ENCODE assay signal across 8 cellular contexts in genomic region chr6:134882426-134883038, GRCh38.
A peak's percentile ranks its signal among the peaks of the same experiment; 100 is the strongest.
DNase-seq lines count a peak whose midpoint lies in the region; ATAC-seq and TF ChIP-seq lines count a peak whose summit lies in the region.

No MANE protein-coding gene starts in this region.

- intact Hi-C loops in right cardiac atrium (cut with DNase I): loop anchor here in 3 of 4 donors (5.0 to 10.0 kb wide), 3 partner anchors 708 to 725 kb away; no protein-coding TSS in a partner anchor

- H3K9me3 ChIP-seq in SJSA1 (replicated peaks): no peaks in the 10 kb centered on the region
- H3K9me3 ChIP-seq in right cardiac atrium (ENCODE audit: control insufficient read depth, low read length): no peaks in the 10 kb centered on the region

- H3K36me3 ChIP-seq in SJSA1: no peaks in the 10 kb centered on the region

- in situ Hi-C loops in KBM-7 (cut with MboI; ENCODE audit: low pct_unique_long_range_greater_than_20kb, low sequenced_read_pairs): no loop called here

- H3K4me3 ChIP-seq in SJSA1: no peak overlapping the region
- H3K4me3 ChIP-seq in right cardiac atrium (ENCODE audit: low read length): no peak overlapping the region
- H3K4me3 ChIP-seq in retinal pigment epithelial cell (ENCODE audit: low read length): no peak overlapping the region

- peak; percentile 73 for ATAC-seq in GM18867 (IDR thresholded peaks at IDR 0.05; ENCODE audit: unreplicated experiment)
- ATAC-seq in right cardiac atrium: peak; percentile 64 to 79
- no peak for ATAC-seq in HG03139 (IDR thresholded peaks at IDR 0.05; ENCODE audit: unreplicated experiment)

- H3K27me3 ChIP-seq in SJSA1 (replicated peaks) (0 out of 2 replicates have a peak, but pooled peaks cover 3% of the 10 kb centered on the region), right cardiac atrium (ENCODE audit: control insufficient read depth, insufficient read depth) (no peaks in the 10 kb centered on the region)

- H3K27ac ChIP-seq in SJSA1 (no peak overlapping the region), right cardiac atrium (ENCODE audit: low read length) (no peak overlapping the region)

- H3K4me1 ChIP-seq in SJSA1 (replicated peaks): no peaks in the 10 kb centered on the region
- no peaks in the 10 kb centered on the region for H3K4me1 ChIP-seq in right cardiac atrium (ENCODE audit: control insufficient read depth, insufficient read depth, low read length)

- TF ChIP-seq CTCF in retinal pigment epithelial cell (conservative IDR thresholded peaks at IDR 0.05; ENCODE audit: low read depth, low read length): peak; percentile 98

- whole genome bisulfite sequencing in right cardiac atrium: 36% methylated on average over 10 of the region's 10 CpGs

- DNase-seq in AG08395 (ENCODE audit: low spot score): peak; percentile 49
- DNase-seq in KBM-7: peak; percentile 77
- DNase-seq in SJSA1 (ENCODE audit: low read depth in 1 of 2, low spot score in 2 of 2): peak; percentile 46 to 53
- peak in 50 of 58 donors; percentile 1 to 79 (median 36) for DNase-seq in anterior cingulate cortex (lab: John Stamatoyannopoulos, UW)
- peak; percentile 31 to 87 (median 80) for DNase-seq in right cardiac atrium
- peak; percentile 54 for DNase-seq in retinal pigment epithelial cell (ENCODE audit: low read depth)
